18 cellular contexts compared by ENCODE assay signal in the genomic region with DNA sequence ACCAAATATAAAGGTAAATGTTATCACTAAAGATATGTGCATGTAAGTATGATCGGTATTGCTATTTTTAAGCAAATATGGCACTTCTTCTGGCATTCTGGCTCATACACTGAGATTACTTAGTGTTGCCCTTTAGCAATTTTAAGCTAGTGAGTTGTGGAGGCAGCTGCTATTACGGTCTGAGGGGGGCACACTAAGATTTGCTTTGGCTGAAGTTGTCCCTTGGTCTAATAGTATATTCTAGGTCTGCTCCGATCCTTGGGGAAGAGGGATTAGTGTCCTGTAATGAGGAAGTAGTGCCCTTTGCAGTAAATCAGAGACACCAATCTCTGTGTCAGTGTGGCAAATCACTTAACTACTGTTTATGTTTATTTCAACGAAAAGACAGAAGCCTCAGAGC.
DNase-seq lines count a peak whose midpoint lies in the region; ATAC-seq, FAIRE-seq and TF ChIP-seq lines count a peak whose summit lies in the region.
"Had no signal": no experiment of that assay in that cellular context is flagged by ENCODE, and none has a peak within 500 bp of the region (broad histone marks: within the 10 kb centered on the region; RNA-seq: fewer than 3 reads in every experiment).

No MANE protein-coding gene starts in this region.

- intact Hi-C loops in body of pancreas (cut with DNase I): no loop called here
- intact Hi-C loops in aorta (cut with DNase I): no loop called here

- H3K79me2 ChIP-seq in osteoblast (ENCODE audit: insufficient read depth, low read length): no peaks in the 10 kb centered on the region

- no peak for TF ChIP-seq CTCF in body of pancreas (IDR thresholded peaks at IDR 0.05)
- TF ChIP-seq CTCF in osteoblast (IDR thresholded peaks at IDR 0.05; ENCODE audit: extremely low read depth, low read depth, low read length): no peak

- peak overlapping the region in 3 of 4 donors; percentile 51 to 91 (median 85) for H3K27ac ChIP-seq in body of pancreas
- no peak overlapping the region for H3K27ac ChIP-seq in mesenchymal stem cell (ENCODE audit: low read length, poor library complexity, severe bottlenecking)
- no peak overlapping the region for H3K27ac ChIP-seq in aorta (ENCODE audit: low read depth in 1 of 2, low read length in 2 of 2)
- no peak overlapping the region for H3K27ac ChIP-seq in osteoblast (ENCODE audit: low read depth, low read length)
- H3K27ac ChIP-seq: KMS-11, left lung, SJSA1, upper lobe of right lung had no signal

- no peak overlapping the region for H3K9ac ChIP-seq in mesenchymal stem cell (ENCODE audit: low read length)
- H3K9ac ChIP-seq: KMS-11 had no signal

- H2BK120ac ChIP-seq in mesenchymal stem cell (ENCODE audit: low read depth, low read length): no peak overlapping the region

- no peak overlapping the region for H3K4ac ChIP-seq in mesenchymal stem cell (ENCODE audit: low read depth in 1 of 2, low read length in 2 of 2)

- no peak overlapping the region for H2AK5ac ChIP-seq in mesenchymal stem cell (ENCODE audit: low read length, severe bottlenecking)

- no peak overlapping the region for H4K91ac ChIP-seq in mesenchymal stem cell (ENCODE audit: low read length)

- H3K4me1 ChIP-seq in body of pancreas (peaks cover 14% of the 10 kb centered on the region), mesenchymal stem cell (ENCODE audit: control insufficient read depth, insufficient read depth, low read depth, low read length) (no peaks in the 10 kb centered on the region), aorta (ENCODE audit: control insufficient read depth in 1 of 2, insufficient read depth in 2 of 2, low read length in 2 of 2) (no peaks in the 10 kb centered on the region), osteoblast (ENCODE audit: insufficient read depth, low read length) (no peaks in the 10 kb centered on the region)
- H3K4me1 ChIP-seq: SJSA1, upper lobe of right lung had no signal

- no peak overlapping the region for H2BK5ac ChIP-seq in mesenchymal stem cell (ENCODE audit: low read depth, low read length, poor library complexity, severe bottlenecking)

- no peak for TF ChIP-seq POLR2A in body of pancreas (IDR thresholded peaks at IDR 0.05)

- no peak overlapping the region for H3K4me2 ChIP-seq in mesenchymal stem cell (ENCODE audit: low read length, poor library complexity, severe bottlenecking)
- H3K4me2 ChIP-seq in osteoblast (ENCODE audit: insufficient read depth, low read length): no peak overlapping the region
- H3K4me2 ChIP-seq: KMS-11 had no signal

- H4K20me1 ChIP-seq in osteoblast (ENCODE audit: insufficient read depth, low read length): no peaks in the 10 kb centered on the region

- peak; percentile 60 for DNase-seq in EH (ENCODE audit: low read depth)
- peak; percentile 9 for DNase-seq in LHCN-M2 (ENCODE audit: low read depth)
- no peak for DNase-seq in body of pancreas
- peak; percentile 34 for DNase-seq in mesenchymal stem cell
- no peak for DNase-seq in frontal cortex (ENCODE audit: low spot score in 2 of 2)
- no peak for DNase-seq in aorta
- no peak for DNase-seq in osteoblast (ENCODE audit: insufficient read length, low spot score, missing footprints)
- no peak for DNase-seq in dedifferentiated amniotic fluid mesenchymal stem cell (ENCODE audit: extremely low spot score)
- DNase-seq: activated CD4-positive, alpha-beta T cell treated with anti-CD3 and anti-CD28 coated beads, Interleukin-2, amount 10 ng/mL, durations not matched to agents 24 days and 14 days; activated naive CD4-positive, alpha-beta T cell treated with anti-CD3 and anti-CD28 coated beads for 36 hours; C1 segment of cervical spinal cord; DND-41; left lung; NCI-H1417 treated with DMSO at 0.1 percent for 48 hours; stimulated activated CD4-positive, alpha-beta T cell treated with anti-CD3 and anti-CD28 coated beads, Interleukin-12 subunit alpha, Interleukin-12 subunit beta, amount 100 ng/mL, for 4 hours; upper lobe of right lung had no signal

- no peak for ATAC-seq in body of pancreas
- no peak for ATAC-seq in aorta (ENCODE audit: low FRiP score)
- ATAC-seq: left lung, upper lobe of right lung had no signal

- H3K9me3 ChIP-seq in body of pancreas: no peaks in the 10 kb centered on the region
- no peaks in the 10 kb centered on the region for H3K9me3 ChIP-seq in mesenchymal stem cell (ENCODE audit: control insufficient read depth, low read length)
- no peaks in the 10 kb centered on the region for H3K9me3 ChIP-seq in aorta (ENCODE audit: control insufficient read depth, low read length)
- no peaks in the 10 kb centered on the region for H3K9me3 ChIP-seq in osteoblast (ENCODE audit: low read depth, low read length)
- H3K9me3 ChIP-seq: left lung, SJSA1, upper lobe of right lung had no signal

- H3K79me1 ChIP-seq in mesenchymal stem cell (replicated peaks; ENCODE audit: low read length, poor library complexity, severe bottlenecking): no peaks in the 10 kb centered on the region

- H4K8ac ChIP-seq in mesenchymal stem cell (ENCODE audit: low read length): no peak overlapping the region

- no peak overlapping the region for H3K18ac ChIP-seq in mesenchymal stem cell (ENCODE audit: low read depth in 1 of 2, low read length in 2 of 2)

- H3K36me3 ChIP-seq in body of pancreas (replicated peaks in 1 of 2; ENCODE audit: insufficient read depth in 1 of 2, low read depth in 2 of 2) (no peaks in the 10 kb centered on the region), mesenchymal stem cell (ENCODE audit: control insufficient read depth in 1 of 2, insufficient read depth in 2 of 2, low read depth in 1 of 2, low read length in 2 of 2) (no peaks in the 10 kb centered on the region), aorta (ENCODE audit: control insufficient read depth in 1 of 2, insufficient read depth in 2 of 2, low read length in 1 of 2) (no peaks in the 10 kb centered on the region), osteoblast (ENCODE audit: insufficient read depth, low read length) (no peaks in the 10 kb centered on the region)
- H3K36me3 ChIP-seq: left lung, SJSA1, upper lobe of right lung had no signal

- H3K4me3 ChIP-seq in body of pancreas (no peak overlapping the region), mesenchymal stem cell (ENCODE audit: insufficient read depth in 1 of 2, low read depth in 1 of 2, low read length in 2 of 2) (no peak overlapping the region), aorta (ENCODE audit: low read length in 2 of 2) (no peak overlapping the region), osteoblast (ENCODE audit: insufficient read depth, low read length) (no peak overlapping the region)
- H3K4me3 ChIP-seq: left lung, SJSA1, upper lobe of right lung had no signal

- 10 to 16% methylated on average over 3 to 4 of the region's 4 CpGs for WGBS in body of pancreas, 2 donors
- WGBS in mesenchymal stem cell: 0% methylated on average over 1 of the region's 4 CpGs
- 42 to 47% methylated on average over 4 of the region's 4 CpGs for WGBS in aorta, 2 donors

- H3K14ac ChIP-seq in mesenchymal stem cell (ENCODE audit: low read length in 2 of 2): no peak overlapping the region

- no peak for FAIRE-seq in frontal cortex (lab: Jason Lieb, UNC)

- no peak overlapping the region for H2BK12ac ChIP-seq in mesenchymal stem cell (ENCODE audit: low read length in 2 of 2)

- H3K27me3 ChIP-seq in body of pancreas (no peaks in the 10 kb centered on the region), mesenchymal stem cell (ENCODE audit: control insufficient read depth in 1 of 2, insufficient read depth in 1 of 2, low read length in 2 of 2) (peaks cover 0 to 11% of the 10 kb centered on the region in 2 experiments), aorta (ENCODE audit: control insufficient read depth in 1 of 2, insufficient read depth in 2 of 2, low read length in 1 of 2) (no peaks in the 10 kb centered on the region), osteoblast (ENCODE audit: insufficient read depth, low read length) (no peaks in the 10 kb centered on the region)
- H3K27me3 ChIP-seq: SJSA1, upper lobe of right lung had no signal

- H3K23ac ChIP-seq in mesenchymal stem cell (ENCODE audit: low read length in 2 of 2): no peak overlapping the region

- no peak overlapping the region for H2BK15ac ChIP-seq in mesenchymal stem cell (ENCODE audit: low read depth, poor library complexity, severe bottlenecking)

- H2AFZ ChIP-seq in mesenchymal stem cell (ENCODE audit: low read depth, low read length) (no peak overlapping the region), osteoblast (ENCODE audit: low read length) (no peak overlapping the region)

Comparison
In these comparisons a context has a peak if more than half of its experiments do, and no peak if none do; other contexts are left out.
1. DNase-seq: peak in EH (single experiment), LHCN-M2 (single experiment) and mesenchymal stem cell (single experiment); none in body of pancreas (0 of 4), frontal cortex (0 of 2), aorta (0 of 2), osteoblast (single experiment) and dedifferentiated amniotic fluid mesenchymal stem cell (single experiment).
2. H3K27ac ChIP-seq: peak in body of pancreas (3 of 4); none in mesenchymal stem cell (single experiment), aorta (0 of 2) and osteoblast (single experiment).